ENCODE assay signal across 9 cellular contexts in the genomic region with DNA sequence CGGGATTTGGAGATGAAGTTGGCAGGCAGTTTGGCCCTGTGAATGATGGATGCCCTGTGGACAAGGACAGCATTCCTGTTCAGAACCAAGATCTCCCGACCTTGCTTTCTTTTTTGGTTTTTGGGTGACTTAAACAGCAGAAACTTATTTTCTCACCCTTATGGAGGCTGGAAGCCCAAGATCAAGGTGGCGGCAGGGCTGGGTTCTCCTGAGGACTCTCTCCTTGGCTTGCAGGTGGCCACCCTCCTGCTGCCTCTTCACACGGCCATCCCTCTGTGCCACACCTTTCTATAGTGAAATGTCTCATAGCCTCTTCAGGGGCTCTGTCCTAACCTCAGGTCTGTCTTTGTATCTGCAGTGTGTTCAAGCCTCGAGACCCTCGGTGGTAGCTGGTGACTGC. TPM values are rescaled to one million over a fixed set of nuclear protein-coding genes. Genes with fewer than 3 reads are reported as not detected.
"Had no signal": no experiment of that assay in that cellular context is flagged by ENCODE, and none has a peak within 500 bp of the region (broad histone marks: within the 10 kb centered on the region; RNA-seq: fewer than 3 reads in every experiment).

No MANE protein-coding gene starts in this region.

- DNase-seq: GM23248, GOT3, H7, IMR-90 had no signal

- ATAC-seq: HCT116, K562 had no signal

- H3K27ac ChIP-seq: GM23248 had no signal

- H3K4me3 ChIP-seq: GM23248, HAP-1, K562 had no signal

- H3K4me1 ChIP-seq: HAP-1 had no signal

- H3K9me3 ChIP-seq: HAP-1 had no signal

RNA-seq across cellular contexts. Expression of gene ADGRE3, which starts 29.2 kb away (rescaled TPM):
- total RNA-seq: GM23248, H4, H7, HT-29, IMR-90, K562 had no signal
- polyA plus RNA-seq: GM23248, IMR-90, K562 had no signal
